ENCODE assay signal across 1 cellular context in genomic region chr6:135497412-135498177, GRCh38.
TF ChIP-seq lines count a peak whose summit lies in the region.

TSS of gene AHI1 (minus strand) at chr6:135497740. CDS start at chr6:135492237, 5,503 bp downstream.

TF ChIP-seq in GM12878, 131 proteins besides CTCF, POLR2A, EP300 and RAD21 (continued from another document and continues in another):
- TF ChIP-seq, protein P1, sequence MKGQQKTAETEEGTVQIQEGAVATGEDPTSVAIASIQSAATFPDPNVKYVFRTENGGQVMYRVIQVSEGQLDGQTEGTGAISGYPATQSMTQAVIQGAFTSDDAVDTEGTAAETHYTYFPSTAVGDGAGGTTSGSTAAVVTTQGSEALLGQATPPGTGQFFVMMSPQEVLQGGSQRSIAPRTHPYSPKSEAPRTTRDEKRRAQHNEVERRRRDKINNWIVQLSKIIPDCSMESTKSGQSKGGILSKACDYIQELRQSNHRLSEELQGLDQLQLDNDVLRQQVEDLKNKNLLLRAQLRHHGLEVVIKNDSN (IDR thresholded peaks at IDR 0.05; ENCODE audit: borderline replicate concordance, extremely low read length, insufficient read depth, low read depth, low read length), result no peak
- no peak for TF ChIP-seq NFXL1 (IDR thresholded peaks at IDR 0.05; ENCODE audit: borderline replicate concordance)
- TF ChIP-seq YBX1 (IDR thresholded peaks at IDR 0.05), result no peak
- TF ChIP-seq IKZF2 (IDR thresholded peaks at IDR 0.05), result no peak; a peak in 1 of 4 replicates
- no peak for TF ChIP-seq ZNF274 (IDR thresholded peaks at IDR 0.05; ENCODE audit: insufficient read depth, insufficient read length)
- TF ChIP-seq MEF2A (IDR thresholded peaks at IDR 0.05; ENCODE audit: insufficient read depth, low read depth, low read length), result no peak
- no peak for TF ChIP-seq JUND (IDR thresholded peaks at IDR 0.05; ENCODE audit: low read depth, low read length)
- TF ChIP-seq HDAC6 (IDR thresholded peaks at IDR 0.05; ENCODE audit: unreplicated experiment), result no peak
- no peak for TF ChIP-seq PRDM15 (CRISPR knock-in tag; IDR thresholded peaks at IDR 0.05)
- TF ChIP-seq CBX3 (IDR thresholded peaks at IDR 0.05; ENCODE audit: borderline replicate concordance, low read depth), result no peak
- no peak for TF ChIP-seq HCFC1 (IDR thresholded peaks at IDR 0.05; ENCODE audit: low read length)
- TF ChIP-seq BHLHE40 (IDR thresholded peaks at IDR 0.05; ENCODE audit: borderline replicate concordance in 1 of 2, low read depth in 2 of 2, low read length in 1 of 2), result peak; percentile 57 to 89; a peak in 3 of 4 replicates
- TF ChIP-seq MAX (IDR thresholded peaks at IDR 0.05; ENCODE audit: low read depth, low read length), result peak; percentile 52; the same call in 1 of the 2 replicates
- peak; percentile 97 for TF ChIP-seq NR2F1 (conservative IDR thresholded peaks at IDR 0.05)
- peak; percentile 76 for TF ChIP-seq BACH1 (IDR thresholded peaks at IDR 0.05; ENCODE audit: borderline replicate concordance)
- TF ChIP-seq MEF2B (IDR thresholded peaks at IDR 0.05; ENCODE audit: partially characterized antibody, poor library complexity, severe bottlenecking), result peak; percentile 97
- no peak for TF ChIP-seq SREBF1 (IDR thresholded peaks at IDR 0.05; ENCODE audit: low read length)
- TF ChIP-seq NFYA (IDR thresholded peaks at IDR 0.05; ENCODE audit: borderline replicate concordance, low read depth, low read length), result no peak
- TF ChIP-seq, protein P2, sequence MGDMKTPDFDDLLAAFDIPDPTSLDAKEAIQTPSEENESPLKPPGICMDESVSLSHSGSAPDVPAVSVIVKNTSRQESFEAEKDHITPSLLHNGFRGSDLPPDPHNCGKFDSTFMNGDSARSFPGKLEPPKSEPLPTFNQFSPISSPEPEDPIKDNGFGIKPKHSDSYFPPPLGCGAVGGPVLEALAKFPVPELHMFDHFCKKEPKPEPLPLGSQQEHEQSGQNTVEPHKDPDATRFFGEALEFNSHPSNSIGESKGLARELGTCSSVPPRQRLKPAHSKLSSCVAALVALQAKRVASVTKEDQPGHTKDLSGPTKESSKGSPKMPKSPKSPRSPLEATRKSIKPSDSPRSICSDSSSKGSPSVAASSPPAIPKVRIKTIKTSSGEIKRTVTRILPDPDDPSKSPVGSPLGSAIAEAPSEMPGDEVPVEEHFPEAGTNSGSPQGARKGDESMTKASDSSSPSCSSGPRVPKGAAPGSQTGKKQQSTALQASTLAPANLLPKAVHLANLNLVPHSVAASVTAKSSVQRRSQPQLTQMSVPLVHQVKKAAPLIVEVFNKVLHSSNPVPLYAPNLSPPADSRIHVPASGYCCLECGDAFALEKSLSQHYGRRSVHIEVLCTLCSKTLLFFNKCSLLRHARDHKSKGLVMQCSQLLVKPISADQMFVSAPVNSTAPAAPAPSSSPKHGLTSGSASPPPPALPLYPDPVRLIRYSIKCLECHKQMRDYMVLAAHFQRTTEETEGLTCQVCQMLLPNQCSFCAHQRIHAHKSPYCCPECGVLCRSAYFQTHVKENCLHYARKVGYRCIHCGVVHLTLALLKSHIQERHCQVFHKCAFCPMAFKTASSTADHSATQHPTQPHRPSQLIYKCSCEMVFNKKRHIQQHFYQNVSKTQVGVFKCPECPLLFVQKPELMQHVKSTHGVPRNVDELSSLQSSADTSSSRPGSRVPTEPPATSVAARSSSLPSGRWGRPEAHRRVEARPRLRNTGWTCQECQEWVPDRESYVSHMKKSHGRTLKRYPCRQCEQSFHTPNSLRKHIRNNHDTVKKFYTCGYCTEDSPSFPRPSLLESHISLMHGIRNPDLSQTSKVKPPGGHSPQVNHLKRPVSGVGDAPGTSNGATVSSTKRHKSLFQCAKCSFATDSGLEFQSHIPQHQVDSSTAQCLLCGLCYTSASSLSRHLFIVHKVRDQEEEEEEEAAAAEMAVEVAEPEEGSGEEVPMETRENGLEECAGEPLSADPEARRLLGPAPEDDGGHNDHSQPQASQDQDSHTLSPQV (IDR thresholded peaks at IDR 0.05), result no peak
- TF ChIP-seq CEBPB (IDR thresholded peaks at IDR 0.05; ENCODE audit: borderline replicate concordance in 1 of 2, low read depth in 2 of 2, low read length in 2 of 2), result no peak
- TF ChIP-seq IRF4 (IDR thresholded peaks at IDR 0.05; ENCODE audit: low read depth, low read length), result no peak
- peak; percentile 78; the same call in 1 of the 2 replicates for TF ChIP-seq SIN3A (IDR thresholded peaks at IDR 0.05; ENCODE audit: low read depth, low read length)
- 0 out of 2 replicates have a peak, but pooled peaks have one; percentile 62 for TF ChIP-seq ZSCAN29 (IDR thresholded peaks at IDR 0.05)
- no peak; the same call in 1 of the 2 replicates for TF ChIP-seq REST (IDR thresholded peaks at IDR 0.05; ENCODE audit: low read depth, low read length)
- 0 out of 2 replicates have a peak, but pooled peaks have one; percentile 54 for TF ChIP-seq HDAC2 (IDR thresholded peaks at IDR 0.05)
- TF ChIP-seq NFIC (IDR thresholded peaks at IDR 0.05; ENCODE audit: low read depth, low read length), result no peak
- peak; percentile 41 for TF ChIP-seq RUNX3 (IDR thresholded peaks at IDR 0.05; ENCODE audit: low read length)
- no peak for TF ChIP-seq ATF2 (IDR thresholded peaks at IDR 0.05; ENCODE audit: low read length)
- TF ChIP-seq DPF2 (IDR thresholded peaks at IDR 0.05), result peak; percentile 94
- TF ChIP-seq YY1 (IDR thresholded peaks at IDR 0.05; ENCODE audit: low read depth, low read length), result 0 out of 2 replicates have a peak, but pooled peaks have one; percentile 22
- no peak for TF ChIP-seq SMAD1 (IDR thresholded peaks at IDR 0.05; ENCODE audit: low read depth, partially characterized antibody)
- peak; percentile 87; the same call in 1 of the 2 replicates for TF ChIP-seq PAX5 (IDR thresholded peaks at IDR 0.05; ENCODE audit: borderline replicate concordance, low read depth, low read length)
- TF ChIP-seq, protein P3, sequence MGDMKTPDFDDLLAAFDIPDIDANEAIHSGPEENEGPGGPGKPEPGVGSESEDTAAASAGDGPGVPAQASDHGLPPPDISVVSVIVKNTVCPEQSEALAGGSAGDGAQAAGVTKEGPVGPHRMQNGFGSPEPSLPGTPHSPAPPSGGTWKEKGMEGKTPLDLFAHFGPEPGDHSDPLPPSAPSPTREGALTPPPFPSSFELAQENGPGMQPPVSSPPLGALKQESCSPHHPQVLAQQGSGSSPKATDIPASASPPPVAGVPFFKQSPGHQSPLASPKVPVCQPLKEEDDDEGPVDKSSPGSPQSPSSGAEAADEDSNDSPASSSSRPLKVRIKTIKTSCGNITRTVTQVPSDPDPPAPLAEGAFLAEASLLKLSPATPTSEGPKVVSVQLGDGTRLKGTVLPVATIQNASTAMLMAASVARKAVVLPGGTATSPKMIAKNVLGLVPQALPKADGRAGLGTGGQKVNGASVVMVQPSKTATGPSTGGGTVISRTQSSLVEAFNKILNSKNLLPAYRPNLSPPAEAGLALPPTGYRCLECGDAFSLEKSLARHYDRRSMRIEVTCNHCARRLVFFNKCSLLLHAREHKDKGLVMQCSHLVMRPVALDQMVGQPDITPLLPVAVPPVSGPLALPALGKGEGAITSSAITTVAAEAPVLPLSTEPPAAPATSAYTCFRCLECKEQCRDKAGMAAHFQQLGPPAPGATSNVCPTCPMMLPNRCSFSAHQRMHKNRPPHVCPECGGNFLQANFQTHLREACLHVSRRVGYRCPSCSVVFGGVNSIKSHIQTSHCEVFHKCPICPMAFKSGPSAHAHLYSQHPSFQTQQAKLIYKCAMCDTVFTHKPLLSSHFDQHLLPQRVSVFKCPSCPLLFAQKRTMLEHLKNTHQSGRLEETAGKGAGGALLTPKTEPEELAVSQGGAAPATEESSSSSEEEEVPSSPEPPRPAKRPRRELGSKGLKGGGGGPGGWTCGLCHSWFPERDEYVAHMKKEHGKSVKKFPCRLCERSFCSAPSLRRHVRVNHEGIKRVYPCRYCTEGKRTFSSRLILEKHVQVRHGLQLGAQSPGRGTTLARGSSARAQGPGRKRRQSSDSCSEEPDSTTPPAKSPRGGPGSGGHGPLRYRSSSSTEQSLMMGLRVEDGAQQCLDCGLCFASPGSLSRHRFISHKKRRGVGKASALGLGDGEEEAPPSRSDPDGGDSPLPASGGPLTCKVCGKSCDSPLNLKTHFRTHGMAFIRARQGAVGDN (IDR thresholded peaks at IDR 0.05), result peak; percentile 43; the same call in 1 of the 2 replicates
- TF ChIP-seq ZBED1 (IDR thresholded peaks at IDR 0.05; ENCODE audit: borderline replicate concordance), result no peak
- TF ChIP-seq ZBTB4 (CRISPR knock-in tag; IDR thresholded peaks at IDR 0.05), result no peak
